14 cellular contexts compared by ENCODE assay signal in the genomic region with DNA sequence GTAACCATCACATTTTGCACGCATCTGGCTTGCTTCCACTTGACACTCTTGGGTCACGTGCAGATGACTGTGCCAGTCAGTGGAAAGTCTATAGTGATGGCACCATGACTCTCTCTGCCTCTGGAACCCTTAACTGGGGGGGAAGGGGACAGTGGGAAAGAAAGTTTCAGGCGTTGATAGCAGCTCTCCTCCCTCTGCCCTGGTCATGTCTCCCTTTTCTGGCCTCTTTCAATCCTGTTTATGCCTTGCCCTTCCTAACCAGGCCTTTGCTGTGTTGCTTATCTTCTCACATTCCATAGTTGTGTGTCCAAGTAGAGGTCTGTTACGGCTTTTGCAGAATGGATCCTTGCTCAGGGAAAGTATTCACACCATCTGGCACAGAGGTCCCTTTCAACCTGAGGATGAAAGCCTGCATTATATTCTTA.
DNase-seq lines count a peak whose midpoint lies in the region; ATAC-seq, FAIRE-seq and TF ChIP-seq lines count a peak whose summit lies in the region.
"Had no signal": no experiment of that assay in that cellular context is flagged by ENCODE, and none has a peak within 500 bp of the region (broad histone marks: within the 10 kb centered on the region; RNA-seq: fewer than 3 reads in every experiment).

No MANE protein-coding gene starts in this region.

- no peak overlapping the region for H3K14ac ChIP-seq in mesenchymal stem cell (ENCODE audit: low read length in 2 of 2)

- H3K27me3 Mint-ChIP-seq in CD4-positive, alpha-beta memory T cell, result no peaks in the 10 kb centered on the region
- H3K27me3 Mint-ChIP-seq in T-cell (no peaks in the 10 kb centered on the region), type B pancreatic cell (no peaks in the 10 kb centered on the region)

- peaks cover 58% of the 10 kb centered on the region for H3K36me3 ChIP-seq in CD4-positive, alpha-beta memory T cell (ENCODE audit: insufficient read depth, low read length)
- H3K36me3 ChIP-seq in endothelial cell of umbilical vein (ENCODE audit: control insufficient read depth in 2 of 2, extremely low read depth in 1 of 2, insufficient read depth in 2 of 2, low read length in 2 of 2), result peaks cover 26 to 41% of the 10 kb centered on the region in 2 experiments
- H3K36me3 ChIP-seq in mesenchymal stem cell (ENCODE audit: control insufficient read depth in 1 of 2, insufficient read depth in 2 of 2, low read depth in 1 of 2, low read length in 2 of 2), result peaks cover 19 to 89% of the 10 kb centered on the region in 2 experiments

- no peak overlapping the region for H3K27ac ChIP-seq in CD4-positive, alpha-beta memory T cell (ENCODE audit: low read depth, low read length)
- no peak overlapping the region for H3K27ac ChIP-seq in endothelial cell of umbilical vein (ENCODE audit: insufficient read depth, low read depth, low read length)
- H3K27ac ChIP-seq in mesenchymal stem cell (ENCODE audit: low read length, poor library complexity, severe bottlenecking), result no peak overlapping the region

- no peak for TF ChIP-seq CTCF in endothelial cell of umbilical vein (IDR thresholded peaks at IDR 0.05; ENCODE audit: extremely low read depth in 1 of 2, insufficient read depth in 1 of 2, low read depth in 1 of 2, low read length in 2 of 2)
- TF ChIP-seq CTCF in type B pancreatic cell (conservative IDR thresholded peaks at IDR 0.05), result no peak

- H3K4me2 ChIP-seq in endothelial cell of umbilical vein (ENCODE audit: insufficient read depth, low read length), result no peak overlapping the region
- H3K4me2 ChIP-seq in mesenchymal stem cell (ENCODE audit: low read length, poor library complexity, severe bottlenecking), result no peak overlapping the region

- peaks cover 64 to 85% of the 10 kb centered on the region in 2 donors for H3K36me3 Mint-ChIP-seq in CD4-positive, alpha-beta memory T cell
- peaks cover 72% of the 10 kb centered on the region for H3K36me3 Mint-ChIP-seq in T-cell
- H3K36me3 Mint-ChIP-seq in type B pancreatic cell, result peaks cover 56% of the 10 kb centered on the region

- H4K8ac ChIP-seq in mesenchymal stem cell (ENCODE audit: low read length), result peak overlapping the region; percentile 10

- intact Hi-C loops in CD4-positive, alpha-beta memory T cell (cut with micrococcal nuclease), result no loop called here
- intact Hi-C loops in endothelial cell of umbilical vein (cut with micrococcal nuclease), result no loop called here

- TF ChIP-seq POLR2A in endothelial cell of umbilical vein (IDR thresholded peaks at IDR 0.05; ENCODE audit: low read depth, low read length), result peak; percentile 17

- H3K18ac ChIP-seq in mesenchymal stem cell (ENCODE audit: low read depth in 1 of 2, low read length in 2 of 2), result no peak overlapping the region

- H2AFZ ChIP-seq in endothelial cell of umbilical vein (ENCODE audit: low read depth, low read length) (no peak overlapping the region), mesenchymal stem cell (ENCODE audit: low read depth, low read length) (no peak overlapping the region)

- H3K4me3 ChIP-seq in CD4-positive, alpha-beta memory T cell (ENCODE audit: low read length in 2 of 2), result no peak overlapping the region
- no peak overlapping the region for H3K4me3 ChIP-seq in endothelial cell of umbilical vein (replicated peaks in 1 of 3; ENCODE audit: insufficient read depth in 1 of 3, low read depth in 1 of 3, low read length in 3 of 3)
- H3K4me3 ChIP-seq in mesenchymal stem cell (ENCODE audit: insufficient read depth in 1 of 2, low read depth in 1 of 2, low read length in 2 of 2), result no peak overlapping the region
- H3K4me3 ChIP-seq: HAP-1 had no signal

- H2BK120ac ChIP-seq in mesenchymal stem cell (ENCODE audit: low read depth, low read length), result no peak overlapping the region

- no peaks in the 10 kb centered on the region for H3K27me3 ChIP-seq in CD4-positive, alpha-beta memory T cell (ENCODE audit: insufficient read depth, low read length)
- H3K27me3 ChIP-seq in endothelial cell of umbilical vein (ENCODE audit: control insufficient read depth in 2 of 2, insufficient read depth in 2 of 2, low read length in 2 of 2) (no peaks in the 10 kb centered on the region), mesenchymal stem cell (ENCODE audit: control insufficient read depth in 1 of 2, insufficient read depth in 1 of 2, low read length in 2 of 2) (no peaks in the 10 kb centered on the region)

- POLR2A ChIA-PET in CD4-positive, alpha-beta memory T cell (lab: Charles Lee; ENCODE audit: partially characterized antibody), result interaction anchor here (2.8 kb wide), 1 partner anchor 16 kb away, joined by 6 read pairs; no protein-coding TSS in a partner anchor
- POLR2A ChIA-PET in T-cell (lab: Charles Lee) (no interaction called here), endothelial cell of umbilical vein (lab: Charles Lee) (no interaction called here)

- H4K91ac ChIP-seq in mesenchymal stem cell (ENCODE audit: low read length), result no peak overlapping the region

- no peak overlapping the region for H3K9ac ChIP-seq in endothelial cell of umbilical vein (replicated peaks; ENCODE audit: extremely low read depth, insufficient read depth, low read length)
- H3K9ac ChIP-seq in mesenchymal stem cell (ENCODE audit: low read length), result no peak overlapping the region

- H3K4ac ChIP-seq in mesenchymal stem cell (ENCODE audit: low read depth in 1 of 2, low read length in 2 of 2), result no peak overlapping the region

- H3K79me1 ChIP-seq in mesenchymal stem cell (replicated peaks; ENCODE audit: low read length, poor library complexity, severe bottlenecking), result peaks cover 1% of the 10 kb centered on the region

- no peaks in the 10 kb centered on the region for H3K4me1 Mint-ChIP-seq in CD4-positive, alpha-beta memory T cell
- H3K4me1 Mint-ChIP-seq in T-cell (no peaks in the 10 kb centered on the region), type B pancreatic cell (ENCODE audit: unreplicated experiment) (no peaks in the 10 kb centered on the region)

- H3K9me3 ChIP-seq in CD4-positive, alpha-beta memory T cell (ENCODE audit: control insufficient read depth in 1 of 2, low read length in 2 of 2), result no peaks in the 10 kb centered on the region
- no peaks in the 10 kb centered on the region for H3K9me3 ChIP-seq in endothelial cell of umbilical vein (replicated peaks; ENCODE audit: control insufficient read depth, insufficient read depth, low read length)
- H3K9me3 ChIP-seq in mesenchymal stem cell (ENCODE audit: control insufficient read depth, low read length), result no peaks in the 10 kb centered on the region
- H3K9me3 ChIP-seq: HAP-1 had no signal

- CTCF ChIA-PET in CD4-positive, alpha-beta memory T cell (lab: Charles Lee; ENCODE audit: partially characterized antibody), result interaction anchor here (4.6 kb wide), 1 partner anchor 17 kb away, joined by 21 read pairs; no protein-coding TSS in a partner anchor
- CTCF ChIA-PET in T-cell (lab: Charles Lee) (no interaction called here), endothelial cell of umbilical vein (lab: Charles Lee) (interaction anchor here (0.6 kb wide), 1 partner anchor 16 kb away, joined by 3 read pairs; no protein-coding TSS in a partner anchor)

- no peaks in the 10 kb centered on the region for H3K4me1 ChIP-seq in CD4-positive, alpha-beta memory T cell (ENCODE audit: insufficient read depth, low read length)
- H3K4me1 ChIP-seq in endothelial cell of umbilical vein (ENCODE audit: control insufficient read depth, extremely low read depth, insufficient read depth, low read length) (no peaks in the 10 kb centered on the region), mesenchymal stem cell (ENCODE audit: control insufficient read depth, insufficient read depth, low read depth, low read length) (no peaks in the 10 kb centered on the region)
- H3K4me1 ChIP-seq: HAP-1 had no signal

- no peak overlapping the region for H2BK15ac ChIP-seq in mesenchymal stem cell (ENCODE audit: low read depth, poor library complexity, severe bottlenecking)

- WGBS in mesenchymal stem cell, result 84% methylated on average over 3 of the region's 4 CpGs

- BruUV-seq in endothelial cell of umbilical vein (replicated peaks; lab: Mats Ljungman, UMichigan), result no TSS peak

- ATAC-seq in T-cell (replicated peaks in 1 of 4), result no peak
- no peak for ATAC-seq in GM19324 (IDR thresholded peaks at IDR 0.05; ENCODE audit: low FRiP score, unreplicated experiment)

- H2BK12ac ChIP-seq in mesenchymal stem cell (ENCODE audit: low read length in 2 of 2), result no peak overlapping the region

- dilution Hi-C loops in endothelial cell of umbilical vein (cut with MboI; ENCODE audit: extremely low pct_ligation_motif_present, low sequenced_read_pairs), result no loop called here

- H3K79me2 ChIP-seq in endothelial cell of umbilical vein (ENCODE audit: control insufficient read depth, insufficient read depth, low read length), result no peaks in the 10 kb centered on the region

- H3K23ac ChIP-seq in mesenchymal stem cell (ENCODE audit: low read length in 2 of 2), result no peak overlapping the region

- H2AK5ac ChIP-seq in mesenchymal stem cell (ENCODE audit: low read length, severe bottlenecking), result no peak overlapping the region

- H3K27ac Mint-ChIP-seq in CD4-positive, alpha-beta memory T cell, result peak overlapping the region in 4 of 7 donors; percentile 8 to 76 (median 44)
- H3K27ac Mint-ChIP-seq in T-cell (peak overlapping the region; percentile 45 to 51), type B pancreatic cell (no peak overlapping the region)

- H4K20me1 ChIP-seq in endothelial cell of umbilical vein (replicated peaks; ENCODE audit: control insufficient read depth, extremely low read depth, insufficient read depth, low read length), result no peaks in the 10 kb centered on the region

- no peak overlapping the region for H3K4me3 Mint-ChIP-seq in CD4-positive, alpha-beta memory T cell
- H3K4me3 Mint-ChIP-seq in T-cell (no peak overlapping the region), type B pancreatic cell (no peak overlapping the region)

- no peak for DNase-seq in CD4-positive, alpha-beta memory T cell
- DNase-seq in T-cell, result no peak
- no peak for DNase-seq in endothelial cell of umbilical vein (ENCODE audit: low read depth, low spot score)
- DNase-seq in mesenchymal stem cell, result peak; percentile 59
- DNase-seq in type B pancreatic cell (ENCODE audit: extremely low spot score, unreplicated experiment), result no peak
- no peak for DNase-seq in NCI-H1105 treated with DMSO at 0.1 percent for 48 hours (lab: John Stamatoyannopoulos, UW)
- DNase-seq in SKM-1 (lab: John Stamatoyannopoulos, UW; ENCODE audit: unreplicated experiment), result no peak
- DNase-seq: aorta; DMS53; effector CD4-positive, alpha-beta T cell; T1000 had no signal

- FAIRE-seq in endothelial cell of umbilical vein (lab: Jason Lieb, UNC), result no peak
- FAIRE-seq: urothelium cell line had no signal

- H2BK5ac ChIP-seq in mesenchymal stem cell (ENCODE audit: low read depth, low read length, poor library complexity, severe bottlenecking), result no peak overlapping the region

- H3K9me3 Mint-ChIP-seq in CD4-positive, alpha-beta memory T cell, result no peaks in the 10 kb centered on the region
- H3K9me3 Mint-ChIP-seq in T-cell, result no peaks in the 10 kb centered on the region
- no peaks in the 10 kb centered on the region for H3K9me3 Mint-ChIP-seq in type B pancreatic cell

- H3K9me1 ChIP-seq in endothelial cell of umbilical vein (replicated peaks; ENCODE audit: control insufficient read depth, extremely low read depth, insufficient read depth, low read length), result no peaks in the 10 kb centered on the region

TF ChIP-seq in endothelial cell of umbilical vein, 7 proteins besides CTCF, POLR2A, EP300 and RAD21 (continues in another document):
- TF ChIP-seq GATA2 (IDR thresholded peaks at IDR 0.05; ENCODE audit: insufficient read depth, insufficient read length, low read depth, low read length), result no peak

Comparison
In these comparisons a context has a peak if more than half of its experiments do, and no peak if none do; other contexts are left out.
1. CTCF ChIA-PET loops: an anchor here in CD4-positive, alpha-beta memory T cell (4.6 kb wide) and endothelial cell of umbilical vein (0.6 kb wide); none called in T-cell.